Comparison of ENCODE assay signal across 9 cellular contexts in genomic region chr9:33129886-33130284, GRCh38. TPM values are rescaled to one million over a fixed set of nuclear protein-coding genes. Genes with fewer than 3 reads are reported as not detected.
DNase-seq lines count a peak whose midpoint lies in the region; ATAC-seq and FAIRE-seq lines count a peak whose summit lies in the region.
"Had no signal": no experiment of that assay in that cellular context is flagged by ENCODE, and none has a peak within 500 bp of the region (broad histone marks: within the 10 kb centered on the region; RNA-seq: fewer than 3 reads in every experiment).

No MANE protein-coding gene starts in this region.

- peaks cover 0 to 52% (median 38%) of the 10 kb centered on the region in 5 donors for H3K4me1 ChIP-seq in subcutaneous abdominal adipose tissue (ENCODE audit: control insufficient read depth in 5 of 5, insufficient read depth in 5 of 5, low read length in 5 of 5)

- peak overlapping the region; percentile 24 for H3K27ac ChIP-seq in epithelial cell of prostate
- no peak overlapping the region for H3K27ac ChIP-seq in subcutaneous abdominal adipose tissue (ENCODE audit: low read depth, low read length)

- H3K9me3 Mint-ChIP-seq in activated CD4-positive, alpha-beta memory T cell treated with anti-CD3 and anti-CD28 coated beads for 36 hours, result no peaks in the 10 kb centered on the region
- H3K9me3 Mint-ChIP-seq in activated CD4-positive, alpha-beta memory T cell treated with anti-CD3 and anti-CD28 coated beads, Interleukin-2, amount 10 ng/mL, durations not matched to agents 7 days and 5 days, result no peaks in the 10 kb centered on the region

- peaks cover 8 to 66% (median 60%) of the 10 kb centered on the region in 5 donors for H3K36me3 ChIP-seq in subcutaneous abdominal adipose tissue (ENCODE audit: control insufficient read depth in 5 of 5, insufficient read depth in 5 of 5, low read length in 5 of 5)

- peak; percentile 45 for ATAC-seq in HG03342 (IDR thresholded peaks at IDR 0.05; ENCODE audit: unreplicated experiment)

- DNase-seq in activated CD4-positive, alpha-beta memory T cell treated with anti-CD3 and anti-CD28 coated beads for 36 hours, result peak; percentile 5
- DNase-seq in activated CD4-positive, alpha-beta memory T cell treated with anti-CD3 and anti-CD28 coated beads, Interleukin-2, amount 10 ng/mL, durations not matched to agents 7 days and 5 days, result no peak
- DNase-seq in epithelial cell of prostate (ENCODE audit: low read depth, low spot score), result no peak
- DNase-seq in NCI-H2029 treated with DMSO at 0.1 percent for 48 hours (lab: John Stamatoyannopoulos, UW), result no peak
- no peak for DNase-seq in DMS53 (lab: John Stamatoyannopoulos, UW)
- DNase-seq in RCC 7860 (ENCODE audit: low spot score), result no peak

- peak overlapping the region in 3 of 5 donors; percentile 7 to 27 (median 10) for H3K9ac ChIP-seq in subcutaneous abdominal adipose tissue (ENCODE audit: low read length in 5 of 5)

- no peaks in the 10 kb centered on the region for H3K27me3 Mint-ChIP-seq in activated CD4-positive, alpha-beta memory T cell treated with anti-CD3 and anti-CD28 coated beads for 36 hours
- no peaks in the 10 kb centered on the region for H3K27me3 Mint-ChIP-seq in activated CD4-positive, alpha-beta memory T cell treated with anti-CD3 and anti-CD28 coated beads, Interleukin-2, amount 10 ng/mL, durations not matched to agents 7 days and 5 days

- intact Hi-C loops in activated CD4-positive, alpha-beta memory T cell treated with anti-CD3 and anti-CD28 coated beads for 36 hours (cut with micrococcal nuclease), result loop anchor here (1.0 kb wide), 1 partner anchor 29 kb away; no protein-coding TSS in a partner anchor

- H3K4me3 ChIP-seq in subcutaneous abdominal adipose tissue (ENCODE audit: low read depth in 1 of 5, low read length in 5 of 5), result no peak overlapping the region
- H3K4me3 ChIP-seq: thoracic aorta had no signal

- peaks cover 58% of the 10 kb centered on the region for H3K36me3 Mint-ChIP-seq in activated CD4-positive, alpha-beta memory T cell treated with anti-CD3 and anti-CD28 coated beads for 36 hours
- peaks cover 70% of the 10 kb centered on the region for H3K36me3 Mint-ChIP-seq in activated CD4-positive, alpha-beta memory T cell treated with anti-CD3 and anti-CD28 coated beads, Interleukin-2, amount 10 ng/mL, durations not matched to agents 7 days and 5 days (ENCODE audit: low read depth)

- H3K27ac Mint-ChIP-seq in activated CD4-positive, alpha-beta memory T cell treated with anti-CD3 and anti-CD28 coated beads for 36 hours, result no peak overlapping the region
- H3K27ac Mint-ChIP-seq in activated CD4-positive, alpha-beta memory T cell treated with anti-CD3 and anti-CD28 coated beads, Interleukin-2, amount 10 ng/mL, durations not matched to agents 7 days and 5 days, result no peak overlapping the region

- peaks cover 51% of the 10 kb centered on the region for H3K4me1 Mint-ChIP-seq in activated CD4-positive, alpha-beta memory T cell treated with anti-CD3 and anti-CD28 coated beads for 36 hours (ENCODE audit: low read depth)
- peaks cover 41% of the 10 kb centered on the region for H3K4me1 Mint-ChIP-seq in activated CD4-positive, alpha-beta memory T cell treated with anti-CD3 and anti-CD28 coated beads, Interleukin-2, amount 10 ng/mL, durations not matched to agents 7 days and 5 days

- H3K9me3 ChIP-seq in subcutaneous abdominal adipose tissue (ENCODE audit: control insufficient read depth in 5 of 5, low read length in 5 of 5), result no peaks in the 10 kb centered on the region
- H3K9me3 ChIP-seq: thoracic aorta had no signal

- CTCF ChIA-PET in activated CD4-positive, alpha-beta memory T cell treated with anti-CD3 and anti-CD28 coated beads for 36 hours (lab: Charles Lee), result interaction anchor here (0.9 to 1.3 kb wide), 3 partner anchors 39 to 52 kb away, joined by 3 read pairs; no protein-coding TSS in a partner anchor
- CTCF ChIA-PET in activated CD4-positive, alpha-beta memory T cell treated with anti-CD3 and anti-CD28 coated beads, Interleukin-2, amount 10 ng/mL, durations not matched to agents 7 days and 5 days (lab: Charles Lee), result interaction anchor here (1.0 to 1.4 kb wide), 3 partner anchors 10 to 96 kb away, joined by 4 to 6 read pairs (median 5); no protein-coding TSS in a partner anchor

- no peaks in the 10 kb centered on the region for H3K27me3 ChIP-seq in subcutaneous abdominal adipose tissue (ENCODE audit: control insufficient read depth in 5 of 5, insufficient read depth in 4 of 5, low read length in 5 of 5)

- POLR2A ChIA-PET in activated CD4-positive, alpha-beta memory T cell treated with anti-CD3 and anti-CD28 coated beads for 36 hours (lab: Charles Lee), result interaction anchor here (0.9 to 1.4 kb wide), 4 partner anchors 11 to 37 kb away, joined by 3 to 6 read pairs (median 4); partner anchors contain the start of gene B4GALT1
- POLR2A ChIA-PET in activated CD4-positive, alpha-beta memory T cell treated with anti-CD3 and anti-CD28 coated beads, Interleukin-2, amount 10 ng/mL, durations not matched to agents 7 days and 5 days (lab: Charles Lee), result interaction anchor here (1.0 to 1.6 kb wide), 5 partner anchors 9 to 38 kb away, joined by 3 to 11 read pairs (median 4); partner anchors contain the start of gene B4GALT1

- no peak overlapping the region for H3K4me3 Mint-ChIP-seq in activated CD4-positive, alpha-beta memory T cell treated with anti-CD3 and anti-CD28 coated beads for 36 hours
- H3K4me3 Mint-ChIP-seq in activated CD4-positive, alpha-beta memory T cell treated with anti-CD3 and anti-CD28 coated beads, Interleukin-2, amount 10 ng/mL, durations not matched to agents 7 days and 5 days, result no peak overlapping the region

- FAIRE-seq in RCC 7860 (lab: Jason Lieb, UNC), result no peak

RNA-seq across cellular contexts. Expression of gene B4GALT1, which starts 37.3 kb away (rescaled TPM):
- total RNA-seq in activated CD4-positive, alpha-beta memory T cell treated with anti-CD3 and anti-CD28 coated beads for 36 hours, result 10 to 100 TPM; 76.6 to 78.0 TPM
- 10 to 100 TPM; 69.2 to 70.8 TPM for total RNA-seq in activated CD4-positive, alpha-beta memory T cell treated with anti-CD3 and anti-CD28 coated beads, Interleukin-2, amount 10 ng/mL, durations not matched to agents 7 days and 5 days

RNA-seq across cellular contexts. Expression of gene SMU1, which starts 53.4 kb away (rescaled TPM):
- total RNA-seq in activated CD4-positive, alpha-beta memory T cell treated with anti-CD3 and anti-CD28 coated beads for 36 hours, result 10 to 100 TPM; 25.8 to 26.1 TPM
- total RNA-seq in activated CD4-positive, alpha-beta memory T cell treated with anti-CD3 and anti-CD28 coated beads, Interleukin-2, amount 10 ng/mL, durations not matched to agents 7 days and 5 days, result 10 to 100 TPM; 22.5 to 22.9 TPM
